Comparison of ENCODE assay signal across 9 cellular contexts in genomic region chr13:26544707-26545106, GRCh38.
"Had no signal": no experiment of that assay in that cellular context is flagged by ENCODE, and none has a peak within 500 bp of the region (broad histone marks: within the 10 kb centered on the region; RNA-seq: fewer than 3 reads in every experiment).

No MANE protein-coding gene starts in this region.

- FAIRE-seq: K562 had no signal

- H3K4me3 ChIP-seq: HAP-1, K562 had no signal

- H3K36me3 ChIP-seq: HAP-1 had no signal

- H3K9me3 ChIP-seq: HAP-1 had no signal

- ATAC-seq: HCT116, K562 had no signal

- DNase-seq: GOT3, H7, HFFc6, IMR-90, KG1 had no signal

- H3K27ac ChIP-seq: HL-60 had no signal

- H3K4me1 ChIP-seq: HAP-1 had no signal
